In genomic region chr20:38961530-38962043, GRCh38 we compare ENCODE assay signal across 8 cellular contexts. TPM values are rescaled to one million over a fixed set of nuclear protein-coding genes. Genes with fewer than 3 reads are reported as not detected.
A peak's percentile ranks its signal among the peaks of the same experiment; 100 is the strongest.
DNase-seq lines count a peak whose midpoint lies in the region; ATAC-seq lines count a peak whose summit lies in the region.

No MANE protein-coding gene starts in this region.

- H3K27me3 ChIP-seq in trophoblast cell (ENCODE audit: insufficient read depth, low read length): no peaks in the 10 kb centered on the region

- H3K9me3 Mint-ChIP-seq in T-helper 2 cell treated with Interferon-gamma antibody and Interleukin-4, amounts not matched to agents 5 μg/mL and 100 μg/mL, for 36 hours: no peaks in the 10 kb centered on the region

- H3K18ac ChIP-seq in trophoblast cell (ENCODE audit: low read length): peak overlapping the region; percentile 94

- peak overlapping the region; percentile 79 for H3K27ac ChIP-seq in epithelial cell of prostate
- peak overlapping the region; percentile 59 for H3K27ac ChIP-seq in trophoblast cell (ENCODE audit: low read depth, low read length)

- H4K91ac ChIP-seq in trophoblast cell (ENCODE audit: low read depth, low read length): peak overlapping the region; percentile 83

- peak overlapping the region; percentile 97 for H2AFZ ChIP-seq in trophoblast cell (ENCODE audit: insufficient read depth, low read length, poor library complexity)

- H4K12ac ChIP-seq in trophoblast cell (ENCODE audit: low read depth, low read length): peak overlapping the region; percentile 96

- ATAC-seq in GM18873 (IDR thresholded peaks at IDR 0.05; ENCODE audit: low FRiP score, unreplicated experiment): no peak

- H3K4me1 Mint-ChIP-seq in T-helper 2 cell treated with Interferon-gamma antibody and Interleukin-4, amounts not matched to agents 5 μg/mL and 100 μg/mL, for 36 hours (ENCODE audit: low read depth): peaks cover 25% of the 10 kb centered on the region

- WGBS in trophoblast cell (ENCODE audit: extremely low coverage, insufficient coverage, insufficient read length): no CpG with 5 or more reads among the region's 16 CpGs

- peak overlapping the region; percentile 83 for H3K4me2 ChIP-seq in trophoblast cell (ENCODE audit: low read length)

- H3K4me3 Mint-ChIP-seq in T-helper 2 cell treated with Interferon-gamma antibody and Interleukin-4, amounts not matched to agents 5 μg/mL and 100 μg/mL, for 36 hours: peak overlapping the region; percentile 95

- H3K4me3 ChIP-seq in trophoblast cell (ENCODE audit: low read depth, low read length): peak overlapping the region; percentile 83

- H3K9ac ChIP-seq in trophoblast cell (ENCODE audit: low read length): peak overlapping the region; percentile 75

- H3K79me2 ChIP-seq in trophoblast cell (ENCODE audit: control insufficient read depth, insufficient read depth, low read length, poor library complexity): peaks cover 6% of the 10 kb centered on the region

- peaks cover 9% of the 10 kb centered on the region for H3K79me1 ChIP-seq in trophoblast cell (ENCODE audit: low read length)

- DNase-seq in activated CD4-positive, alpha-beta T cell treated with anti-CD3 and anti-CD28 coated beads for 24 hours (ENCODE audit: low read depth in 2 of 2): peak; percentile 22 to 26
- DNase-seq in activated CD4-positive, alpha-beta T cell treated with anti-CD3 and anti-CD28 coated beads, Interleukin-2, amount 50 U/mL, for 1 hour: no peak
- no peak for DNase-seq in T-helper 2 cell treated with Interferon-gamma antibody and Interleukin-4, amounts not matched to agents 5 μg/mL and 100 μg/mL, for 36 hours (ENCODE audit: low spot score)
- no peak for DNase-seq in epithelial cell of prostate (ENCODE audit: low read depth, low spot score)
- DNase-seq in trophoblast cell: no peak
- DNase-seq in medulla oblongata (ENCODE audit: extremely low spot score): no peak
- DNase-seq in GDM1 (lab: John Stamatoyannopoulos, UW): no peak

- peaks cover 3 to 4% of the 10 kb centered on the region in 2 experiments for H3K4me1 ChIP-seq in trophoblast cell (ENCODE audit: control insufficient read depth in 1 of 2, insufficient read depth in 2 of 2, low read length in 2 of 2)

- H3K27me3 Mint-ChIP-seq in T-helper 2 cell treated with Interferon-gamma antibody and Interleukin-4, amounts not matched to agents 5 μg/mL and 100 μg/mL, for 36 hours (ENCODE audit: low read depth): no peaks in the 10 kb centered on the region

- H3K9me3 ChIP-seq in trophoblast cell (ENCODE audit: insufficient read depth, low read depth, low read length): no peaks in the 10 kb centered on the region

- peak overlapping the region; percentile 95 for H3K14ac ChIP-seq in trophoblast cell (ENCODE audit: low read length)

- H2BK120ac ChIP-seq in trophoblast cell (ENCODE audit: insufficient read depth, low read length, poor library complexity): peak overlapping the region; percentile 68

- peak overlapping the region; percentile 57 for H2BK5ac ChIP-seq in trophoblast cell (ENCODE audit: low read depth, low read length, poor library complexity)

- H3K36me3 Mint-ChIP-seq in T-helper 2 cell treated with Interferon-gamma antibody and Interleukin-4, amounts not matched to agents 5 μg/mL and 100 μg/mL, for 36 hours (ENCODE audit: low read depth): peaks cover 4% of the 10 kb centered on the region

- H3K27ac Mint-ChIP-seq in T-helper 2 cell treated with Interferon-gamma antibody and Interleukin-4, amounts not matched to agents 5 μg/mL and 100 μg/mL, for 36 hours: peak overlapping the region; percentile 95

- peak overlapping the region; percentile 90 for H3K4ac ChIP-seq in trophoblast cell (ENCODE audit: low read depth, low read length)

- peak overlapping the region; percentile 76 for H2AK5ac ChIP-seq in trophoblast cell (ENCODE audit: low read length)

- peak overlapping the region; percentile 97 for H4K8ac ChIP-seq in trophoblast cell (ENCODE audit: low read depth, low read length)

- no peak overlapping the region for H3K23ac ChIP-seq in trophoblast cell (ENCODE audit: low read length)

- no peak overlapping the region for H2BK12ac ChIP-seq in trophoblast cell (ENCODE audit: low read length)

- peaks cover 0 to 2% of the 10 kb centered on the region in 2 experiments for H3K36me3 ChIP-seq in trophoblast cell (ENCODE audit: control insufficient read depth in 1 of 2, insufficient read depth in 2 of 2, low read length in 2 of 2)

RNA-seq across cellular contexts. Expression of gene DHX35, which starts 0.6 kb away (rescaled TPM):
- 4.1 and 5.0 TPM in 2 replicates for polyA plus RNA-seq in trophoblast cell (2013)

RNA-seq across cellular contexts. Expression of gene FAM83D, which starts 35.4 kb away (rescaled TPM):
- 63.6 and 64.0 TPM in 2 replicates for polyA plus RNA-seq in trophoblast cell (2013)

Comparison
In these comparisons a context has a peak if more than half of its experiments do, and no peak if none do; other contexts are left out.
1. DNase-seq: peak in activated CD4-positive, alpha-beta T cell treated with anti-CD3 and anti-CD28 coated beads for 24 hours (2 of 2); none in activated CD4-positive, alpha-beta T cell treated with anti-CD3 and anti-CD28 coated beads, Interleukin-2, amount 50 U/mL, for 1 hour (single experiment), T-helper 2 cell treated with Interferon-gamma antibody and Interleukin-4, amounts not matched to agents 5 μg/mL and 100 μg/mL, for 36 hours (single experiment), epithelial cell of prostate (single experiment), trophoblast cell (0 of 2), medulla oblongata (single experiment) and GDM1 (single experiment).